In genomic region chr10:96935810-96936209, GRCh38 we compare ENCODE assay signal across 24 cellular contexts.
"Had no signal": no experiment of that assay in that cellular context is flagged by ENCODE, and none has a peak within 500 bp of the region (broad histone marks: within the 10 kb centered on the region; RNA-seq: fewer than 3 reads in every experiment).

No MANE protein-coding gene starts in this region.

- H3K4me2 ChIP-seq: hepatocyte had no signal

- H3K27ac ChIP-seq: hepatocyte, left ventricle myocardium inferior, pancreas, right atrium auricular region, right lobe of liver, skin epidermis, suprapubic skin, thoracic aorta, tibial artery, uterus had no signal

- H3K4me3 Mint-ChIP-seq: memory B cell; naive thymus-derived CD4-positive, alpha-beta T cell; natural killer cell treated with Interleukin-12 subunit alpha and Interleukin-12 subunit beta and Interleukin-15 and Interleukin-18, amount 100 ng/mL, for 72 hours; stimulated activated naive CD8-positive, alpha-beta T cell treated with anti-CD3 and anti-CD28 coated beads, Interleukin-15, Interleukin-2, amounts not matched to agents 100 ng/mL and 50 ng/mL, for 24 hours had no signal

- H3K9me3 Mint-ChIP-seq: memory B cell; natural killer cell treated with Interleukin-12 subunit alpha and Interleukin-12 subunit beta and Interleukin-15 and Interleukin-18, amount 100 ng/mL, for 72 hours; stimulated activated naive CD8-positive, alpha-beta T cell treated with anti-CD3 and anti-CD28 coated beads, Interleukin-15, Interleukin-2, amounts not matched to agents 100 ng/mL and 50 ng/mL, for 24 hours had no signal

- H3K4me3 ChIP-seq: hepatocyte, left ventricle myocardium inferior, lung, mucosa of descending colon, pancreas, right atrium auricular region, right lobe of liver, skin epidermis, suprapubic skin, thoracic aorta, tibial artery, uterus had no signal

- H3K27ac Mint-ChIP-seq: memory B cell; naive thymus-derived CD4-positive, alpha-beta T cell; natural killer cell treated with Interleukin-12 subunit alpha and Interleukin-12 subunit beta and Interleukin-15 and Interleukin-18, amount 100 ng/mL, for 72 hours; stimulated activated naive CD8-positive, alpha-beta T cell treated with anti-CD3 and anti-CD28 coated beads, Interleukin-15, Interleukin-2, amounts not matched to agents 100 ng/mL and 50 ng/mL, for 24 hours had no signal

- H3K36me3 ChIP-seq: left ventricle myocardium inferior, pancreas, right atrium auricular region, right lobe of liver, thoracic aorta, uterus had no signal

- H3K27me3 Mint-ChIP-seq: memory B cell; naive thymus-derived CD4-positive, alpha-beta T cell; natural killer cell treated with Interleukin-12 subunit alpha and Interleukin-12 subunit beta and Interleukin-15 and Interleukin-18, amount 100 ng/mL, for 72 hours; stimulated activated naive CD8-positive, alpha-beta T cell treated with anti-CD3 and anti-CD28 coated beads, Interleukin-15, Interleukin-2, amounts not matched to agents 100 ng/mL and 50 ng/mL, for 24 hours had no signal

- H3K27me3 ChIP-seq: hepatocyte, pancreas, right atrium auricular region, right lobe of liver, suprapubic skin, tibial artery, uterus had no signal

- H3K36me3 Mint-ChIP-seq: natural killer cell treated with Interleukin-12 subunit alpha and Interleukin-12 subunit beta and Interleukin-15 and Interleukin-18, amount 100 ng/mL, for 72 hours had no signal

- H3K9me3 ChIP-seq: left ventricle myocardium inferior, mucosa of descending colon, pancreas, right atrium auricular region, right lobe of liver, suprapubic skin, thoracic aorta, tibial artery, uterus had no signal

- H3K4me1 ChIP-seq: left ventricle myocardium inferior, right atrium auricular region, right lobe of liver, suprapubic skin, tibial artery, uterus had no signal

- H2AFZ ChIP-seq: hepatocyte had no signal

- DNase-seq: islet precursor cell; left ventricle myocardium inferior; midbrain; mucosa of descending colon; naive thymus-derived CD4-positive, alpha-beta T cell; pancreas; right lobe of liver; stimulated activated CD4-positive, alpha-beta T cell treated with anti-CD3 and anti-CD28 coated beads, Interleukin-12 subunit alpha, Interleukin-12 subunit beta, amount 100 ng/mL, for 4 hours; stimulated activated CD4-positive, alpha-beta T cell treated with anti-CD3 and anti-CD28 coated beads, Interleukin-15, amount 100 ng/mL, for 24 hours; stimulated activated CD4-positive, alpha-beta T cell treated with anti-CD3 and anti-CD28 coated beads, Interleukin-2, amount 100 ng/mL, for 24 hours; stimulated activated CD4-positive, alpha-beta T cell treated with anti-CD3 and anti-CD28 coated beads, Interleukin-4, amount 100 ng/mL, for 1 hour; stimulated activated naive CD4-positive, alpha-beta T cell; tibial artery; trophoblast cell; uterus had no signal

- ATAC-seq: mucosa of descending colon; naive thymus-derived CD4-positive, alpha-beta T cell; natural killer cell treated with Interleukin-12 subunit alpha and Interleukin-12 subunit beta and Interleukin-15 and Interleukin-18, amount 100 ng/mL, for 72 hours; pancreas; right lobe of liver had no signal
